In the genomic region with DNA sequence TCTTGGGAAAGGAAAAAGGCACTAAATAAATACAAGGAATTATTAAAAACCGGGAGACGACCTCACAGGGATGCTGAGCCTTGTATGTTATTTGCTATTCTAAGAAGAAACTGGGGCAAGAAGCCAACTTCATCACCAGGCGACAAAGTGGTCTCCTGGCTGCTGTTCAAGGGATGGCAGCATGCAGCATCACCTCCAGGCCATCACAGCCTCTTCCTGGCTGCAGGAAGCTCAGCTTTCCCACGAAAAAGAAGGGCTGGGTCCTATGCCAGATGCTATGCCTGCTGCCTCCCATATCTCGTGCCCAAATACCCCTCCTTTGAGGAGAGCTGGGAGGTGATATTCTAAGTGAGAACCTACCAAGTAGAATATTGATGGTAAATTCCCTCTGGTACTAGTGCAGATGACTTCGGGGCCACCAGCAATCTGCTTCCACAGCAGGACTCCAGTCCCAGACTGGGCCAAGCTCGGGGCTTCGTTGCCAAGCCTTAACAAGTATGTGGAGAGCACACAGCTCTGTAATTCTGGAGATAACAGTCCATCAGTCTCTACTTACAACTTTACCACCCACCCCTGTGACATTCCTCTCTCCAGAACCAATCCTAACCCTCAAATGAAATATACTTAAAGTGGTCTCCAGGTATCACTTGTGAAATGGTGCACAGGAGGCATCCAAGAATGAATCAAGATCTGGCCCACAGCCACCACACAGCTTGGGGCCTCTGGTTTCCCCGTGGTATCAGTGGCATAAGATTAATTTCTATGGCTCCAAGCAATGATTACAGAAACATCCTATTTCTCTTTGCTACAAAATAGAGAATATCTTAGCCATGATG, we compare ENCODE assay signal across 21 cellular contexts.
DNase-seq lines count a peak whose midpoint lies in the region; ATAC-seq, FAIRE-seq and TF ChIP-seq lines count a peak whose summit lies in the region.
"Had no signal": no experiment of that assay in that cellular context is flagged by ENCODE, and none has a peak within 500 bp of the region (broad histone marks: within the 10 kb centered on the region; RNA-seq: fewer than 3 reads in every experiment).

No MANE protein-coding gene starts in this region.

- no peaks in the 10 kb centered on the region for H3K27me3 Mint-ChIP-seq in astrocyte (ENCODE audit: low read depth, unreplicated experiment)

- H3K9me3 Mint-ChIP-seq in astrocyte (ENCODE audit: unreplicated experiment), result no peaks in the 10 kb centered on the region
- H3K9me3 Mint-ChIP-seq: central memory CD8-positive, alpha-beta T cell; GM23338; stimulated activated effector memory CD8-positive, alpha-beta T cell treated with anti-CD3 and anti-CD28 coated beads, Interleukin-12 subunit alpha, Interleukin-12 subunit beta, amount 100 ng/mL, for 72 hours had no signal

- no peak overlapping the region for H3K56ac ChIP-seq in mesendoderm (ENCODE audit: low read length)

- no peak overlapping the region for H4K5ac ChIP-seq in mesendoderm (ENCODE audit: low read length)

- H3K4me2 ChIP-seq in astrocyte (ENCODE audit: low read length), result no peak overlapping the region
- no peak overlapping the region for H3K4me2 ChIP-seq in mesendoderm (ENCODE audit: low read length)
- H3K4me2 ChIP-seq: GM23338 had no signal

- H3K79me2 ChIP-seq in astrocyte (ENCODE audit: insufficient read depth, low read length), result peaks cover 97% of the 10 kb centered on the region
- no peaks in the 10 kb centered on the region for H3K79me2 ChIP-seq in mesendoderm (ENCODE audit: control insufficient read depth, insufficient read depth, low read length)

- H2AK5ac ChIP-seq in mesendoderm (ENCODE audit: low read length), result no peak overlapping the region

- H3K36me3 ChIP-seq in BE2C (no peaks in the 10 kb centered on the region), astrocyte (ENCODE audit: insufficient read depth, low read length) (no peaks in the 10 kb centered on the region), mesendoderm (ENCODE audit: control insufficient read depth, insufficient read depth, low read length) (no peaks in the 10 kb centered on the region)
- H3K36me3 ChIP-seq: MG63, neutrophil, Peyer's patch, transverse colon had no signal

- H2BK5ac ChIP-seq in mesendoderm (ENCODE audit: low read length), result no peak overlapping the region

- TF ChIP-seq CTCF in BE2C (IDR thresholded peaks at IDR 0.05; ENCODE audit: low read depth, low read length) (peak; percentile 38), astrocyte (IDR thresholded peaks at IDR 0.05; ENCODE audit: insufficient read depth, low read depth, low read length) (no peak)

- H3K4me3 ChIP-seq in BE2C (ENCODE audit: low read depth, low read length), result peak overlapping the region; percentile 17; the same call in 1 of the 2 replicates
- H3K4me3 ChIP-seq in astrocyte (ENCODE audit: insufficient read depth, low read depth, low read length), result no peak overlapping the region
- no peak overlapping the region for H3K4me3 ChIP-seq in mesendoderm (ENCODE audit: low read length)
- H3K4me3 ChIP-seq: GM23338, lung, MG63, Peyer's patch, transverse colon had no signal

- WGBS in mesendoderm (ENCODE audit: extremely low coverage, insufficient coverage, low lambda C conversion rate), result no CpG with 5 or more reads among the region's 9 CpGs

- H3K27me3 ChIP-seq in BE2C (no peaks in the 10 kb centered on the region), astrocyte (ENCODE audit: insufficient read depth, low read length) (no peaks in the 10 kb centered on the region), mesendoderm (ENCODE audit: insufficient read depth, low read length, poor library complexity) (no peaks in the 10 kb centered on the region)
- H3K27me3 ChIP-seq: MG63, Peyer's patch, transverse colon had no signal

- H2AFZ ChIP-seq in astrocyte (ENCODE audit: low read depth, low read length), result no peak overlapping the region
- H2AFZ ChIP-seq: GM23338 had no signal

- H3K27ac ChIP-seq in astrocyte (ENCODE audit: low read depth, low read length) (peak overlapping the region; percentile 11), mesendoderm (ENCODE audit: low read depth, low read length) (no peak overlapping the region)
- H3K27ac ChIP-seq: neutrophil, Peyer's patch, transverse colon had no signal

- H3K4me1 Mint-ChIP-seq in astrocyte (ENCODE audit: low read depth, unreplicated experiment), result peaks cover 84% of the 10 kb centered on the region
- H3K4me1 Mint-ChIP-seq: central memory CD8-positive, alpha-beta T cell; stimulated activated effector memory CD8-positive, alpha-beta T cell treated with anti-CD3 and anti-CD28 coated beads, Interleukin-12 subunit alpha, Interleukin-12 subunit beta, amount 100 ng/mL, for 72 hours had no signal

- peaks cover 21% of the 10 kb centered on the region for H4K20me1 ChIP-seq in astrocyte (ENCODE audit: insufficient read depth, low read length)

- H3K4ac ChIP-seq in mesendoderm (ENCODE audit: low read depth, low read length), result no peak overlapping the region

- DNase-seq in BE2C (peak; percentile 74), NCI-H2081 (lab: John Stamatoyannopoulos, UW) (peak; percentile 69 to 85), astrocyte (ENCODE audit: low read depth) (no peak), mesendoderm (peak; percentile 78), left lobe of liver (ENCODE audit: low spot score) (no peak), NOMO-1 (lab: John Stamatoyannopoulos, UW; ENCODE audit: unreplicated experiment in 2 of 2) (no peak), activated gamma-delta T cell (lab: John Stamatoyannopoulos, UW) (no peak), DMS114 treated with DMSO at 0.1 percent for 48 hours (lab: John Stamatoyannopoulos, UW; ENCODE audit: unreplicated experiment) (no peak)
- DNase-seq: foreskin fibroblast, MG63, NCI-H2227 treated with DMSO at 0.1 percent for 48 hours, Peyer's patch, transverse colon had no signal

- H3K9me3 ChIP-seq in BE2C (no peaks in the 10 kb centered on the region), astrocyte (ENCODE audit: insufficient read depth, low read depth, low read length) (no peaks in the 10 kb centered on the region)
- H3K9me3 ChIP-seq: MG63, neutrophil, Peyer's patch, transverse colon had no signal

- H3K27ac Mint-ChIP-seq in astrocyte (ENCODE audit: unreplicated experiment), result peak overlapping the region; percentile 84
- H3K27ac Mint-ChIP-seq: GM23338; stimulated activated effector memory CD8-positive, alpha-beta T cell treated with anti-CD3 and anti-CD28 coated beads, Interleukin-12 subunit alpha, Interleukin-12 subunit beta, amount 100 ng/mL, for 72 hours had no signal

- no peak overlapping the region for H2BK15ac ChIP-seq in mesendoderm (replicated peaks; ENCODE audit: low read depth)

- ATAC-seq in left lobe of liver, result no peak
- ATAC-seq: GM23338; stimulated activated effector memory CD8-positive, alpha-beta T cell treated with anti-CD3 and anti-CD28 coated beads, Interleukin-12 subunit alpha, Interleukin-12 subunit beta, amount 100 ng/mL, for 72 hours had no signal

- H3K23ac ChIP-seq in mesendoderm (ENCODE audit: low read length), result no peak overlapping the region

- no peak overlapping the region for H3K18ac ChIP-seq in mesendoderm (ENCODE audit: low read length)

- FAIRE-seq in astrocyte (lab: Jason Lieb, UNC), result no peak
- FAIRE-seq: G401.6, GM12892, HTR-8/SVneo had no signal

- H3K79me1 ChIP-seq in mesendoderm (ENCODE audit: low read length), result no peaks in the 10 kb centered on the region

- H3K4me3 Mint-ChIP-seq in astrocyte (ENCODE audit: unreplicated experiment), result peak overlapping the region; percentile 54
- H3K4me3 Mint-ChIP-seq: central memory CD8-positive, alpha-beta T cell; GM23338; stimulated activated effector memory CD8-positive, alpha-beta T cell treated with anti-CD3 and anti-CD28 coated beads, Interleukin-12 subunit alpha, Interleukin-12 subunit beta, amount 100 ng/mL, for 72 hours had no signal

- no peak overlapping the region for H2BK120ac ChIP-seq in mesendoderm (ENCODE audit: low read depth, low read length)

- H3K4me1 ChIP-seq in BE2C (peaks cover 3% of the 10 kb centered on the region), astrocyte (ENCODE audit: insufficient read depth, low read length) (peaks cover 41% of the 10 kb centered on the region), mesendoderm (ENCODE audit: control insufficient read depth, low read depth, low read length) (peaks cover 3% of the 10 kb centered on the region)

- peaks cover 28% of the 10 kb centered on the region for H3K36me3 Mint-ChIP-seq in astrocyte (ENCODE audit: low read depth, unreplicated experiment)
- H3K36me3 Mint-ChIP-seq: stimulated activated effector memory CD8-positive, alpha-beta T cell treated with anti-CD3 and anti-CD28 coated beads, Interleukin-12 subunit alpha, Interleukin-12 subunit beta, amount 100 ng/mL, for 72 hours had no signal

- H4K8ac ChIP-seq in mesendoderm (ENCODE audit: low read depth, low read length), result no peak overlapping the region

- H3K9ac ChIP-seq in astrocyte (ENCODE audit: low read length) (no peak overlapping the region), mesendoderm (ENCODE audit: low read length) (no peak overlapping the region)

Comparison
In these comparisons a context has a peak if more than half of its experiments do, and no peak if none do; other contexts are left out.
1. DNase-seq: peak in BE2C (single experiment), NCI-H2081 (2 of 2) and mesendoderm (single experiment); none in astrocyte (single experiment), left lobe of liver (single experiment), NOMO-1 (0 of 2), activated gamma-delta T cell (single experiment) and DMS114 treated with DMSO at 0.1 percent for 48 hours (single experiment).